In the genomic region with DNA sequence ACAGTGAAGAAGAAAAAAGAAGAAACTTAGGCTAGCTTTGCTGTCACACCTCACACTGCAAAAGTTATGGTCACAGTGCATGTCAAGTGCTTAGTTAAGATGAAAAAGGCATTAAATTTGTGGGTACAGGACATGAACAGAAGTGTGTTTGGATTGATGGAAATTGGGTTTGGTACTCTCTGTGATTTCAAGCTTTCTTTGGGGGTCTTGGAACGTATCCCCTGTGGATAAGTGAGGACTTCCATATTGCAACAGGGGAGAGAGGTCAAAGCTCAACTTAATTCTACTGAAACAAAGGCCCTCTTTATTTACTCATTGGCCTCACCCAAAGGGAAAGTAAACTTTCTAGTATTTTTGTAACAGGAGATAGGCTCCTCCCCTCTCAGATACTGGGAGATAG, we compare ENCODE assay signal across 15 cellular contexts.
DNase-seq lines count a peak whose midpoint lies in the region; ATAC-seq and TF ChIP-seq lines count a peak whose summit lies in the region.
"Had no signal": no experiment of that assay in that cellular context is flagged by ENCODE, and none has a peak within 500 bp of the region (broad histone marks: within the 10 kb centered on the region; RNA-seq: fewer than 3 reads in every experiment).

No MANE protein-coding gene starts in this region.

- H3K4me1 Mint-ChIP-seq in Calu3 (ENCODE audit: low read depth, unreplicated experiment) (peaks cover 12% of the 10 kb centered on the region), progenitor cell of endocrine pancreas (ENCODE audit: low read depth) (peaks cover 6% of the 10 kb centered on the region)

- H3K4me3 Mint-ChIP-seq in Calu3 (ENCODE audit: low read depth, unreplicated experiment) (peak overlapping the region; percentile 24), progenitor cell of endocrine pancreas (ENCODE audit: low read depth) (no peak overlapping the region)
- H3K4me3 Mint-ChIP-seq: CD4-positive, alpha-beta T cell had no signal

- no peak for DNase-seq in Calu3
- DNase-seq in SW480 (ENCODE audit: low spot score), result peak; percentile 1
- DNase-seq in left colon, result no peak
- no peak for DNase-seq in progenitor cell of endocrine pancreas (ENCODE audit: low spot score, unreplicated experiment)
- DNase-seq in NCI-H446 (lab: John Stamatoyannopoulos, UW), result no peak
- DNase-seq in UCSD-AML1 (lab: John Stamatoyannopoulos, UW; ENCODE audit: unreplicated experiment), result no peak
- no peak for DNase-seq in cardiac septum (ENCODE audit: low spot score)
- DNase-seq: AML-193; Caco-2; CD4-positive, alpha-beta T cell; DMS153; DMS79; GDM1; KG1 had no signal

- no TSS peak for BruUV-seq in Calu3 (replicated peaks; lab: Mats Ljungman, UMichigan)

- TF ChIP-seq CTCF in Calu3 (IDR thresholded peaks at IDR 0.05; ENCODE audit: unreplicated experiment) (no peak), progenitor cell of endocrine pancreas (IDR thresholded peaks at IDR 0.05; ENCODE audit: unreplicated experiment) (no peak)

- H3K27me3 Mint-ChIP-seq in Calu3 (ENCODE audit: unreplicated experiment) (no peaks in the 10 kb centered on the region), progenitor cell of endocrine pancreas (no peaks in the 10 kb centered on the region)
- H3K27me3 Mint-ChIP-seq: CD4-positive, alpha-beta T cell had no signal

- H3K36me3 Mint-ChIP-seq in Calu3 (ENCODE audit: insufficient read depth, unreplicated experiment), result no peaks in the 10 kb centered on the region
- H3K36me3 Mint-ChIP-seq in progenitor cell of endocrine pancreas (ENCODE audit: insufficient read depth), result no peaks in the 10 kb centered on the region

- H3K9me3 Mint-ChIP-seq in Calu3 (ENCODE audit: low read depth, unreplicated experiment) (no peaks in the 10 kb centered on the region), progenitor cell of endocrine pancreas (ENCODE audit: low read depth) (no peaks in the 10 kb centered on the region)
- H3K9me3 Mint-ChIP-seq: CD4-positive, alpha-beta T cell had no signal

- ATAC-seq in left colon, result peak; percentile 59
- ATAC-seq: A549 had no signal

- H3K27ac Mint-ChIP-seq in Calu3 (ENCODE audit: unreplicated experiment), result peak overlapping the region; percentile 60
- H3K27ac Mint-ChIP-seq in progenitor cell of endocrine pancreas, result peak overlapping the region; percentile 37
- H3K27ac Mint-ChIP-seq: CD4-positive, alpha-beta T cell had no signal

- intact Hi-C loops in Calu3 (cut with micrococcal nuclease; ENCODE audit: unreplicated experiment) (no loop called here), left colon (cut with DNase I, micrococcal nuclease) (no loop called here), cardiac septum (cut with DNase I) (no loop called here)

- CTCF ChIA-PET in Calu3 (lab: Charles Lee), result no interaction called here
